ENCODE assay signal across 20 cellular contexts in genomic region chr6:79404261-79404660, GRCh38.
DNase-seq lines count a peak whose midpoint lies in the region; ATAC-seq and TF ChIP-seq lines count a peak whose summit lies in the region.
"Had no signal": no experiment of that assay in that cellular context is flagged by ENCODE, and none has a peak within 500 bp of the region (broad histone marks: within the 10 kb centered on the region; RNA-seq: fewer than 3 reads in every experiment).

No MANE protein-coding gene starts in this region.

- no peak overlapping the region for H2BK15ac ChIP-seq in H9 (ENCODE audit: low read depth, low read length)

- ATAC-seq in left colon: peak; percentile 29
- ATAC-seq: GM12878 had no signal

- H3K4me2 ChIP-seq in H9 (ENCODE audit: insufficient read depth, insufficient read length, low read length): no peak overlapping the region
- H3K4me2 ChIP-seq: A549, BLaER1, SK-N-SH had no signal

- H3K14ac ChIP-seq in H9 (ENCODE audit: insufficient read depth, low read length): no peak overlapping the region

- H3K23me2 ChIP-seq in H9 (ENCODE audit: insufficient read length, low read depth, low read length, poor library complexity, severe bottlenecking): no peaks in the 10 kb centered on the region

- H3K4me1 ChIP-seq in H9 (ENCODE audit: insufficient read depth, low read length): no peaks in the 10 kb centered on the region
- H3K4me1 ChIP-seq: A549, BLaER1 had no signal

- no peaks in the 10 kb centered on the region for H3K27me3 ChIP-seq in H9 (ENCODE audit: insufficient read depth, low read length)
- H3K27me3 ChIP-seq: BLaER1 had no signal

- H3K27ac Mint-ChIP-seq in H9 (no peak overlapping the region), progenitor cell of endocrine pancreas (peak overlapping the region; percentile 77)
- H3K27ac Mint-ChIP-seq in activated naive CD8-positive, alpha-beta T cell treated with anti-CD3 and anti-CD28 coated beads for 36 hours: no peak overlapping the region
- no peak overlapping the region for H3K27ac Mint-ChIP-seq in activated T-helper 2 cell treated with anti-CD3 and anti-CD28 coated beads, Interferon-gamma antibody, Interleukin-2, Interleukin-4, amounts not matched to agents 10 μg/mL and 5 μg/mL and 100 μg/mL, durations not matched to agents 14 hours and 24 hours and 36 hours
- H3K27ac Mint-ChIP-seq: CD4-positive, alpha-beta memory T cell had no signal

- H3K4me3 Mint-ChIP-seq in H9: no peak overlapping the region
- H3K4me3 Mint-ChIP-seq in progenitor cell of endocrine pancreas (ENCODE audit: low read depth): peak overlapping the region; percentile 2
- H3K4me3 Mint-ChIP-seq in activated naive CD8-positive, alpha-beta T cell treated with anti-CD3 and anti-CD28 coated beads for 36 hours: no peak overlapping the region
- no peak overlapping the region for H3K4me3 Mint-ChIP-seq in activated T-helper 2 cell treated with anti-CD3 and anti-CD28 coated beads, Interferon-gamma antibody, Interleukin-2, Interleukin-4, amounts not matched to agents 10 μg/mL and 5 μg/mL and 100 μg/mL, durations not matched to agents 14 hours and 24 hours and 36 hours (ENCODE audit: low read depth)
- H3K4me3 Mint-ChIP-seq: CD4-positive, alpha-beta memory T cell had no signal

- H4K20me1 ChIP-seq in H9 (ENCODE audit: control insufficient read depth, insufficient read depth, insufficient read length): no peaks in the 10 kb centered on the region
- H4K20me1 ChIP-seq: BLaER1 had no signal

- no peak overlapping the region for H2BK12ac ChIP-seq in H9 (ENCODE audit: insufficient read length, low read depth, low read length)

- no peak overlapping the region for H3K4me3 ChIP-seq in choroid plexus epithelial cell (ENCODE audit: low read depth, low read length)
- H3K4me3 ChIP-seq: A549, BLaER1, GM12878 had no signal

- peak; percentile 57 for TF ChIP-seq CTCF in H9 (conservative IDR thresholded peaks at IDR 0.05)
- peak; percentile 8 for TF ChIP-seq CTCF in choroid plexus epithelial cell (conservative IDR thresholded peaks at IDR 0.05; ENCODE audit: low read depth, low read length)
- peak; percentile 29 for TF ChIP-seq CTCF in progenitor cell of endocrine pancreas (IDR thresholded peaks at IDR 0.05; ENCODE audit: unreplicated experiment)

- WGBS in H9 (ENCODE audit: extremely low coverage, insufficient read length, low lambda C conversion rate): no CpG with 5 or more reads among the region's 3 CpGs

- no peak overlapping the region for H3T11ph ChIP-seq in H9 (ENCODE audit: low read length)

- H3K4me1 Mint-ChIP-seq in H9 (peaks cover 2 to 8% of the 10 kb centered on the region in 2 experiments; a peak in 3 of 4 replicates), progenitor cell of endocrine pancreas (ENCODE audit: low read depth) (peaks cover 29% of the 10 kb centered on the region)
- H3K4me1 Mint-ChIP-seq in activated naive CD8-positive, alpha-beta T cell treated with anti-CD3 and anti-CD28 coated beads for 36 hours: no peaks in the 10 kb centered on the region
- no peaks in the 10 kb centered on the region for H3K4me1 Mint-ChIP-seq in activated T-helper 2 cell treated with anti-CD3 and anti-CD28 coated beads, Interferon-gamma antibody, Interleukin-2, Interleukin-4, amounts not matched to agents 10 μg/mL and 5 μg/mL and 100 μg/mL, durations not matched to agents 14 hours and 24 hours and 36 hours (ENCODE audit: low read depth)
- H3K4me1 Mint-ChIP-seq: CD4-positive, alpha-beta memory T cell had no signal

- H2BK120ac ChIP-seq in H9 (ENCODE audit: low read depth, low read length, poor library complexity, severe bottlenecking): no peak overlapping the region

- H3K9me3 Mint-ChIP-seq in H9 (no peaks in the 10 kb centered on the region; a peak in 1 of 5 replicates), progenitor cell of endocrine pancreas (ENCODE audit: low read depth) (no peaks in the 10 kb centered on the region)
- no peaks in the 10 kb centered on the region for H3K9me3 Mint-ChIP-seq in activated naive CD8-positive, alpha-beta T cell treated with anti-CD3 and anti-CD28 coated beads for 36 hours
- H3K9me3 Mint-ChIP-seq in activated T-helper 2 cell treated with anti-CD3 and anti-CD28 coated beads, Interferon-gamma antibody, Interleukin-2, Interleukin-4, amounts not matched to agents 10 μg/mL and 5 μg/mL and 100 μg/mL, durations not matched to agents 14 hours and 24 hours and 36 hours: no peaks in the 10 kb centered on the region
- H3K9me3 Mint-ChIP-seq: CD4-positive, alpha-beta memory T cell had no signal

- intact Hi-C loops in left colon (cut with DNase I, micrococcal nuclease): no loop called here
- intact Hi-C loops in activated T-helper 2 cell treated with anti-CD3 and anti-CD28 coated beads, Interferon-gamma antibody, Interleukin-2, Interleukin-4, amounts not matched to agents 10 μg/mL and 5 μg/mL and 100 μg/mL, durations not matched to agents 14 hours and 24 hours and 36 hours (cut with micrococcal nuclease): no loop called here

- H3K23ac ChIP-seq in H9 (ENCODE audit: insufficient read length, low read depth, low read length): no peak overlapping the region

- H3K27me3 Mint-ChIP-seq in H9 (ENCODE audit: low read depth): no peaks in the 10 kb centered on the region
- H3K27me3 Mint-ChIP-seq in progenitor cell of endocrine pancreas: no peaks in the 10 kb centered on the region
- no peaks in the 10 kb centered on the region for H3K27me3 Mint-ChIP-seq in activated naive CD8-positive, alpha-beta T cell treated with anti-CD3 and anti-CD28 coated beads for 36 hours
- H3K27me3 Mint-ChIP-seq in activated T-helper 2 cell treated with anti-CD3 and anti-CD28 coated beads, Interferon-gamma antibody, Interleukin-2, Interleukin-4, amounts not matched to agents 10 μg/mL and 5 μg/mL and 100 μg/mL, durations not matched to agents 14 hours and 24 hours and 36 hours (ENCODE audit: low read depth): no peaks in the 10 kb centered on the region

- no peak overlapping the region for H4K91ac ChIP-seq in H9 (ENCODE audit: insufficient read length, low read depth, low read length)

- H3K9ac ChIP-seq in H9 (ENCODE audit: extremely low read depth, insufficient read length, low read length): no peak overlapping the region
- H3K9ac ChIP-seq: BLaER1, SK-N-SH had no signal

- H3K18ac ChIP-seq in H9 (ENCODE audit: insufficient read length, low read depth, low read length): no peak overlapping the region

- no peaks in the 10 kb centered on the region for H3K79me1 ChIP-seq in H9 (ENCODE audit: insufficient read depth, low read depth, low read length, poor library complexity, severe bottlenecking)

- no peak overlapping the region for H2BK5ac ChIP-seq in H9 (ENCODE audit: insufficient read length, low read length)

- H4K8ac ChIP-seq in H9 (replicated peaks; ENCODE audit: insufficient read length, low read depth, low read length): no peak overlapping the region

- no peaks in the 10 kb centered on the region; a peak in 1 of 7 replicates for H3K36me3 Mint-ChIP-seq in H9 (ENCODE audit: insufficient read depth in 1 of 3, low read depth in 3 of 3)
- H3K36me3 Mint-ChIP-seq in progenitor cell of endocrine pancreas (ENCODE audit: insufficient read depth): no peaks in the 10 kb centered on the region
- H3K36me3 Mint-ChIP-seq in activated naive CD8-positive, alpha-beta T cell treated with anti-CD3 and anti-CD28 coated beads for 36 hours: no peaks in the 10 kb centered on the region
- H3K36me3 Mint-ChIP-seq in activated T-helper 2 cell treated with anti-CD3 and anti-CD28 coated beads, Interferon-gamma antibody, Interleukin-2, Interleukin-4, amounts not matched to agents 10 μg/mL and 5 μg/mL and 100 μg/mL, durations not matched to agents 14 hours and 24 hours and 36 hours (ENCODE audit: low read depth): no peaks in the 10 kb centered on the region
- H3K36me3 Mint-ChIP-seq: CD4-positive, alpha-beta memory T cell had no signal

- no peak overlapping the region for H2BK20ac ChIP-seq in H9 (ENCODE audit: low read depth, low read length, poor library complexity, severe bottlenecking)

- no peak overlapping the region for H2AFZ ChIP-seq in H9 (ENCODE audit: low read length)

- H3K27ac ChIP-seq in H9 (ENCODE audit: insufficient read length, low read depth, low read length): no peak overlapping the region
- H3K27ac ChIP-seq: A549, BLaER1 had no signal

- H3K4ac ChIP-seq in H9 (ENCODE audit: low read depth, low read length): no peak overlapping the region

- no peaks in the 10 kb centered on the region for H3K79me2 ChIP-seq in H9 (ENCODE audit: insufficient read depth, low read length)

- H3K9me3 ChIP-seq in H9 (ENCODE audit: control insufficient read depth, low read depth, low read length): no peaks in the 10 kb centered on the region
- H3K9me3 ChIP-seq: A549, BLaER1, SK-N-SH had no signal

- no peak overlapping the region for H4K5ac ChIP-seq in H9 (ENCODE audit: insufficient read length, low read depth, low read length)

- H2AK5ac ChIP-seq in H9 (ENCODE audit: insufficient read length, low read length): no peak overlapping the region

- no peak overlapping the region for H3K56ac ChIP-seq in H9 (ENCODE audit: insufficient read length, low read depth, low read length)

- peak; percentile 63 for DNase-seq in H9
- DNase-seq in choroid plexus epithelial cell (ENCODE audit: low read depth): no peak
- peak in 1 of 2 donors; percentile 5 for DNase-seq in left colon
- DNase-seq in progenitor cell of endocrine pancreas (ENCODE audit: low spot score, unreplicated experiment): no peak
- DNase-seq in activated naive CD8-positive, alpha-beta T cell treated with anti-CD3 and anti-CD28 coated beads for 36 hours: no peak
- DNase-seq in stimulated activated CD4-positive, alpha-beta T cell treated with anti-CD3 and anti-CD28 coated beads, Interleukin-2, amount 100 ng/mL, for 24 hours: no peak
- DNase-seq in activated T-helper 2 cell treated with anti-CD3 and anti-CD28 coated beads, Interferon-gamma antibody, Interleukin-2, Interleukin-4, amounts not matched to agents 10 μg/mL and 5 μg/mL and 100 μg/mL, durations not matched to agents 14 hours and 24 hours and 36 hours (ENCODE audit: low spot score): no peak
- no peak for DNase-seq in NOMO-1 treated with DMSO at 0.1 percent for 48 hours (lab: John Stamatoyannopoulos, UW; ENCODE audit: unreplicated experiment)
- DNase-seq: CD4-positive, alpha-beta memory T cell; DMS53; EL; NCI-H1436; NCI-H2029; NCI-H446 treated with DMSO at 0.1 percent for 48 hours; NK-92 treated with Interleukin-12 subunit alpha and Interleukin-12 subunit beta, amount 100 ng/mL, for 24 hours; SHP77; SK-N-SH had no signal
